In the genomic region with DNA sequence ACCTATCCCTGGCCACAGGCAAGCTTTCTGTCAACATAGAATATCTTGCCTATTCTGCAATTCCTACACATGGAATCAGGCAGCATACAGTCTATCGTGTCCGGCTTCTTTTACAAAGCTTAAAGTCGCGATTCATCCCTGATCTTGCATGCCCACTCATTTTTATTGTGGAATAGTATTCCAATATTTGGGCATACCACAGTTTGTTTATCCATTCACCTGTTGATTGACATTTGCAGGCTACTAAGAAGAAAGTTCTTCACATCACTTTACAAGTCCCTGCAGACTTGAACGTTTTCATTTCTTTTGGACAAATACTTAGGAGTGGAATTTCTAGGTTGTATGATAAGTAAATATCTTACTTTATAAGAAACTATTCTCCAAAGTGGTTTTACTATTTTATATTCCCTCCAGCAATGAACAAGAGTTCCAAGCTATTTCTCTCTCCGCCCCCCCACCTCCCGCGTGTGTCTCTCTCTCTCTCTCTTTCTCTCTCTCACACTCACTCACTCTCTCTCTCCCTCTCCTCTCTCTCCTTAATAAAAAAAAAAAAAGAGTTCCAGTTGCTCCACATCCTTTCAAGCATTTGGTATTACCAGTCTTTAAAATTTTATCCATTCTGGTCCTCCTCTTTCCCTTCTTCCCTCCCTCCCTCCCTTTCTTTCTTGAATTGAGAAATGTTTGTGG, we compare ENCODE assay signal across 8 cellular contexts. TPM values are rescaled to one million over a fixed set of nuclear protein-coding genes. Genes with fewer than 3 reads are reported as not detected.
DNase-seq lines count a peak whose midpoint lies in the region; ATAC-seq, FAIRE-seq and TF ChIP-seq lines count a peak whose summit lies in the region.

No MANE protein-coding gene starts in this region.

- FAIRE-seq in HepG2 (lab: Jason Lieb, UNC) = no peak

- TF ChIP-seq EP300 in HepG2 (IDR thresholded peaks at IDR 0.05; ENCODE audit: low read depth in 2 of 2, low read length in 2 of 2) = no peak
- no peak for TF ChIP-seq EP300 in HepG2 (CRISPR knock-in tag; IDR thresholded peaks at IDR 0.05; ENCODE audit: borderline replicate concordance)

- peak overlapping the region in 2 of 3 experiments; percentile 63 to 87; a peak in 2 of 6 replicates for H3K4me3 ChIP-seq in HepG2 (replicated peaks in 1 of 3; ENCODE audit: insufficient read depth in 1 of 3, low read depth in 2 of 3, low read length in 3 of 3)
- no peak overlapping the region for H3K4me3 ChIP-seq in right lobe of liver
- H3K4me3 ChIP-seq in mammary epithelial cell (replicated peaks in 1 of 3; ENCODE audit: insufficient read depth in 1 of 3, low read depth in 2 of 3, low read length in 3 of 3) = no peak overlapping the region

- H3K4me1 ChIP-seq in HepG2 (ENCODE audit: insufficient read depth, low read length) (peaks cover 80% of the 10 kb centered on the region), right lobe of liver (no peaks in the 10 kb centered on the region), mammary epithelial cell (ENCODE audit: insufficient read depth, low read length) (peaks cover 10% of the 10 kb centered on the region)

- TF ChIP-seq RAD21 in HepG2 (CRISPR knock-in tag; IDR thresholded peaks at IDR 0.05) = no peak

- dilution Hi-C loops in mammary epithelial cell (cut with HindIII; ENCODE audit: low sequenced_read_pairs) = loop anchor here (25.0 kb wide), 1 partner anchor 581 kb away; no protein-coding TSS in a partner anchor

- no peak overlapping the region for H3K27ac ChIP-seq in HepG2 (ENCODE audit: extremely low read length, insufficient read depth, low read length)
- H3K27ac ChIP-seq in right lobe of liver = no peak overlapping the region
- no peak overlapping the region for H3K27ac ChIP-seq in mammary epithelial cell (ENCODE audit: insufficient read depth, low read depth, low read length)

- no peaks in the 10 kb centered on the region for H4K20me1 ChIP-seq in HepG2 (ENCODE audit: insufficient read depth, low read length)
- no peaks in the 10 kb centered on the region for H4K20me1 ChIP-seq in mammary epithelial cell (ENCODE audit: insufficient read depth, low read length)

- TF ChIP-seq POLR2A in HepG2 (IDR thresholded peaks at IDR 0.05; ENCODE audit: insufficient read depth in 1 of 2, low read depth in 2 of 2, low read length in 2 of 2) = no peak
- no peak for TF ChIP-seq POLR2A in right lobe of liver (IDR thresholded peaks at IDR 0.05)

- H2AFZ ChIP-seq in HepG2 (ENCODE audit: low read length) (no peak overlapping the region), mammary epithelial cell (ENCODE audit: low read depth, low read length) (no peak overlapping the region)

- H3K27me3 ChIP-seq in HepG2 (ENCODE audit: control insufficient read depth in 1 of 2, insufficient read depth in 2 of 2, low read length in 2 of 2) (no peaks in the 10 kb centered on the region; a peak in 1 of 5 replicates), right lobe of liver (no peaks in the 10 kb centered on the region), mammary epithelial cell (ENCODE audit: insufficient read depth, low read length) (peaks cover 9% of the 10 kb centered on the region)

- peaks cover 49% of the 10 kb centered on the region for H3K27me3 Mint-ChIP-seq in neural crest cell (ENCODE audit: low read depth)
- no peaks in the 10 kb centered on the region for H3K27me3 Mint-ChIP-seq in glutamatergic neuron (ENCODE audit: unreplicated experiment)

- no peak for ATAC-seq in HepG2
- ATAC-seq in right lobe of liver = no peak

- DNase-seq in HepG2 (ENCODE audit: low spot score) = no peak
- no peak for DNase-seq in right lobe of liver
- no peak for DNase-seq in mammary epithelial cell
- DNase-seq in neural crest cell (ENCODE audit: low read depth, low spot score) = no peak
- no peak for DNase-seq in COLO829 (ENCODE audit: low spot score)
- no peak for DNase-seq in glutamatergic neuron
- DNase-seq in activated CD4-positive, CD25-positive, alpha-beta regulatory T cell (lab: John Stamatoyannopoulos, UW) = no peak
- DNase-seq in SK-N-DZ (ENCODE audit: low spot score) = no peak

- H3K27ac Mint-ChIP-seq in neural crest cell (ENCODE audit: unreplicated experiment) (no peak overlapping the region), glutamatergic neuron (ENCODE audit: unreplicated experiment) (no peak overlapping the region)

- H3K4me3 Mint-ChIP-seq in neural crest cell = peak overlapping the region; percentile 96
- H3K4me3 Mint-ChIP-seq in glutamatergic neuron (ENCODE audit: unreplicated experiment) = no peak overlapping the region

- H3K9me3 ChIP-seq in HepG2 (ENCODE audit: low read length) (no peaks in the 10 kb centered on the region), right lobe of liver (no peaks in the 10 kb centered on the region), mammary epithelial cell (replicated peaks; ENCODE audit: insufficient read depth, low read length) (no peaks in the 10 kb centered on the region)

- H3K9ac ChIP-seq in HepG2 (ENCODE audit: insufficient read depth, low read depth, low read length) (no peak overlapping the region), mammary epithelial cell (ENCODE audit: insufficient read depth, low read length) (no peak overlapping the region)

- CTCF ChIA-PET in HepG2 (lab: Yijun Ruan, JAX; ENCODE audit: low intra/inter-chr PET ratio, low total read pairs) = interaction anchor here (1.4 to 3.9 kb wide), 4 partner anchors 174 to 591 kb away, joined by 3 to 27 read pairs (median 20); no protein-coding TSS in a partner anchor
- CTCF ChIA-PET in mammary epithelial cell (lab: Charles Lee; ENCODE audit: low non-redundant PET) = interaction anchor here (0.6 kb wide), 1 partner anchor 438 kb away, joined by 5 read pairs; no protein-coding TSS in a partner anchor

- H3K9me3 Mint-ChIP-seq in neural crest cell (no peaks in the 10 kb centered on the region), glutamatergic neuron (ENCODE audit: unreplicated experiment) (no peaks in the 10 kb centered on the region)

- BruUV-seq in HepG2 (replicated peaks; lab: Mats Ljungman, UMichigan) = no TSS peak
- BruUV-seq in mammary epithelial cell (replicated peaks; lab: Mats Ljungman, UMichigan) = no TSS peak

- intact Hi-C loops in HepG2 (cut with micrococcal nuclease; ENCODE audit: unreplicated experiment) (loop anchor here (1.0 to 5.0 kb wide), 2 partner anchors 89 to 404 kb away; no protein-coding TSS in a partner anchor), right lobe of liver (cut with DNase I) (loop anchor here (5.0 to 10.0 kb wide), 2 partner anchors 174 to 256 kb away; no protein-coding TSS in a partner anchor), mammary epithelial cell (cut with micrococcal nuclease) (no loop called here)

- H3K79me2 ChIP-seq in HepG2 (ENCODE audit: insufficient read depth, low read length) (peaks cover 48% of the 10 kb centered on the region), mammary epithelial cell (ENCODE audit: insufficient read depth, low read length) (no peaks in the 10 kb centered on the region)

- in situ Hi-C loops in HepG2 (cut with HindIII; ENCODE audit: extremely low pct_ligation_motif_present, low pct_unique_long_range_greater_than_20kb) (loop anchor here (5.0 to 10.0 kb wide), 5 partner anchors 114 to 591 kb away; no protein-coding TSS in a partner anchor), mammary epithelial cell (cut with MboI; ENCODE audit: low sequenced_read_pairs in 2 of 2) (loop anchor here in 1 of 2 donors (10.0 kb wide), 2 partner anchors 264 to 594 kb away; no protein-coding TSS in a partner anchor)

- TF ChIP-seq CTCF in HepG2 (CRISPR knock-in tag; IDR thresholded peaks at IDR 0.05) (no peak), right lobe of liver (IDR thresholded peaks at IDR 0.05) (no peak), mammary epithelial cell (conservative IDR thresholded peaks at IDR 0.05 in 1 of 2, IDR thresholded peaks at IDR 0.05 in 1 of 2; ENCODE audit: extremely low read depth in 1 of 2, insufficient read depth in 1 of 2, low read depth in 1 of 2, low read length in 2 of 2) (no peak), neural crest cell (conservative IDR thresholded peaks at IDR 0.05) (no peak), glutamatergic neuron (IDR thresholded peaks at IDR 0.05; ENCODE audit: partially characterized antibody, unreplicated experiment) (no peak)

- POLR2A ChIA-PET in HepG2 (lab: Yijun Ruan, JAX) = interaction anchor here (0.8 to 1.6 kb wide), 3 partner anchors 13 to 195 kb away, joined by 3 to 4 read pairs (median 4); no protein-coding TSS in a partner anchor

- no peaks in the 10 kb centered on the region; a peak in 1 of 5 replicates for H3K36me3 ChIP-seq in HepG2 (replicated peaks in 1 of 2; ENCODE audit: control insufficient read depth in 1 of 2, insufficient read depth in 2 of 2, low read length in 2 of 2)
- H3K36me3 ChIP-seq in right lobe of liver = no peaks in the 10 kb centered on the region
- no peaks in the 10 kb centered on the region for H3K36me3 ChIP-seq in mammary epithelial cell (ENCODE audit: insufficient read depth, low read length)

- peaks cover 22% of the 10 kb centered on the region for H3K4me1 Mint-ChIP-seq in neural crest cell
- peaks cover 3% of the 10 kb centered on the region for H3K4me1 Mint-ChIP-seq in glutamatergic neuron (ENCODE audit: low read depth, unreplicated experiment)

- whole genome bisulfite sequencing in HepG2 (ENCODE audit: low lambda C conversion rate) = 87% methylated on average over 8 of the region's 8 CpGs
- WGBS in right lobe of liver (ENCODE audit: insufficient coverage, low coverage, low lambda C conversion rate, missing lambda C conversion rate) = 78% methylated on average over 8 of the region's 8 CpGs
- WGBS in mammary epithelial cell (ENCODE audit: low coverage, missing lambda C conversion rate) = 97% methylated on average over 5 of the region's 8 CpGs

- peak overlapping the region; percentile 87 for H3K4me2 ChIP-seq in HepG2 (ENCODE audit: low read depth, low read length)
- peak overlapping the region; percentile 93 for H3K4me2 ChIP-seq in mammary epithelial cell (ENCODE audit: insufficient read depth, low read depth, low read length)

- H3K36me3 Mint-ChIP-seq in neural crest cell (ENCODE audit: low read depth) (no peaks in the 10 kb centered on the region), glutamatergic neuron (ENCODE audit: unreplicated experiment) (no peaks in the 10 kb centered on the region)

RNA-seq across cellular contexts. Expression of gene PLCB1, which starts 1.1 kb away (rescaled TPM):
- total RNA-seq in HepG2 (2016; rRNA removed; fragmentation: Illumina TruSeq; extraction: Trizol) = 42.4 and 68.9 TPM in 2 replicates
- total RNA-seq in HepG2 (2016; cell fraction: cytosol; rRNA removed; fragmentation: Illumina TruSeq; extraction: Trizol; ENCODE audit: low read depth) = 7.3 TPM in 2 replicates
- total RNA-seq in HepG2 (2016; cell fraction: insoluble cytoplasmic fraction; rRNA removed; fragmentation: Illumina TruSeq; extraction: Trizol) = 36.6 and 64.1 TPM in 2 replicates
- 13.6 and 62.2 TPM in 2 replicates for total RNA-seq in HepG2 (2016; cell fraction: membrane; rRNA removed; fragmentation: Illumina TruSeq; extraction: Trizol)
- total RNA-seq in HepG2 (2016; cell fraction: nucleus; rRNA removed; fragmentation: Illumina TruSeq; extraction: Trizol) = 117 and 122 TPM in 2 replicates
- 55.9 and 56.7 TPM in 2 replicates for polyA plus RNA-seq in HepG2 (2011; rRNA removed)
- polyA plus RNA-seq in HepG2 (2011; cell fraction: cytosol; rRNA removed) = 28.0 and 47.5 TPM in 2 replicates
- polyA plus RNA-seq in HepG2 (2011; cell fraction: nucleus; rRNA removed) = 39.0 and 50.9 TPM in 2 replicates
- polyA plus RNA-seq in HepG2 (2012) = 55.3 and 86.1 TPM in 2 replicates
- 2.6 and 3.2 TPM in 2 replicates for polyA plus RNA-seq in HepG2 (2016; cell fraction: cytosol; fragmentation: Illumina TruSeq; extraction: Trizol; ENCODE audit: low read depth)
- 36.0 and 37.9 TPM in 2 replicates for polyA plus RNA-seq in HepG2 (2016; cell fraction: insoluble cytoplasmic fraction; fragmentation: Illumina TruSeq; extraction: Trizol; ENCODE audit: low read depth)
- polyA plus RNA-seq in HepG2 (2016; cell fraction: membrane; fragmentation: Illumina TruSeq; extraction: Trizol; ENCODE audit: low read depth) = 7.2 and 7.6 TPM in 2 replicates
- polyA plus RNA-seq in HepG2 (2016; cell fraction: nucleus; fragmentation: Illumina TruSeq; extraction: Trizol; ENCODE audit: insufficient read depth, low read depth) = 24.9 and 26.8 TPM in 2 replicates
- 1.6 and 88.7 TPM in 2 replicates for polyA minus RNA-seq in HepG2 (2011; rRNA and poly(A)+ RNA removed; ENCODE audit: low replicate concordance)
- 58.0 and 80.2 TPM in 2 replicates for polyA minus RNA-seq in HepG2 (2011; cell fraction: cytosol; rRNA and poly(A)+ RNA removed)
- 775 and 905 TPM in 2 replicates for polyA minus RNA-seq in HepG2 (2011; cell fraction: nucleus; rRNA and poly(A)+ RNA removed)
- 1 to 10 TPM; 5.0 to 9.9 (median 5.7) TPM for total RNA-seq in right lobe of liver
- 1 to 10 TPM in 1 of 2 donors, under 1 TPM in 1; 0.31 to 3.3 TPM for total RNA-seq in mammary epithelial cell
- 2.1 TPM for polyA plus RNA-seq in mammary epithelial cell
- polyA minus RNA-seq in mammary epithelial cell = not detected
- 10.7 and 13.7 TPM in 2 replicates for total RNA-seq in neural crest cell
- 37.4 TPM for total RNA-seq in glutamatergic neuron (ENCODE audit: unreplicated experiment)
- 23.8 and 25.3 TPM in 2 replicates for polyA plus RNA-seq in SK-N-DZ (2014; cell fraction: cytosol; rRNA removed)
- polyA plus RNA-seq in SK-N-DZ (2014; cell fraction: nucleus; rRNA removed) = 17.6 and 24.9 TPM in 2 replicates

Comparison
In these comparisons a context has a peak if more than half of its experiments do, and no peak if none do; other contexts are left out.
1. H3K4me3 ChIP-seq: peak in HepG2 (2 of 3); none in right lobe of liver (0 of 3) and mammary epithelial cell (0 of 3).